ENCODE assay signal across 23 cellular contexts in the genomic region with DNA sequence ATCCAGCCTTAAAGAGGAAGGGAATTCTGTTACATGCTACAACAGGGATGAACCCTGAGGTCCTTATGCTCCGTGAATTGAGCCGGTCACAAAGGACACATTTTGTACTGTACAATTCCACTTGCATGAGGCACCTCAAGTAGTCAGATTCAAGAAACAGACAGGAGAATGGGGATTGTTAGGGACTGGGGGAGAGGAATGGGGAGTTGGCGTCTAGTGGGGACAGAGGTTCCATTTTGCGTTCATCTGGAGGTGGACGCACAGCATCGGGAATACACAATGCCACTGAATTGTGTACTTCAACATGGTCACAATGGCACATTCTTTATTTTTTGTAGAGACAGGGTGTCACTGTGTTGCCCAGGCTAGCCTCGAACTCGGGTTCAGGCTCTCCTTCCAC. TPM values are rescaled to one million over a fixed set of nuclear protein-coding genes. Genes with fewer than 3 reads are reported as not detected.
DNase-seq lines count a peak whose midpoint lies in the region; ATAC-seq, FAIRE-seq and TF ChIP-seq lines count a peak whose summit lies in the region.
"Had no signal": no experiment of that assay in that cellular context is flagged by ENCODE, and none has a peak within 500 bp of the region (broad histone marks: within the 10 kb centered on the region; RNA-seq: fewer than 3 reads in every experiment).

No MANE protein-coding gene starts in this region.

- H3K4me3 Mint-ChIP-seq in activated naive CD4-positive, alpha-beta T cell treated with anti-CD3 and anti-CD28 coated beads, Interleukin-2, amount 10 ng/mL, durations not matched to agents 7 days and 5 days, result no peak overlapping the region
- H3K4me3 Mint-ChIP-seq in activated naive CD4-positive, alpha-beta T cell treated with anti-CD3 and anti-CD28 coated beads for 36 hours, result no peak overlapping the region
- H3K4me3 Mint-ChIP-seq in WTC11 (no peak overlapping the region), chondrocyte (ENCODE audit: unreplicated experiment) (no peak overlapping the region)
- H3K4me3 Mint-ChIP-seq: B cell; CD4-positive, CD25-positive, alpha-beta regulatory T cell; CD8-positive, alpha-beta T cell had no signal

- H3K4me1 Mint-ChIP-seq in activated naive CD4-positive, alpha-beta T cell treated with anti-CD3 and anti-CD28 coated beads, Interleukin-2, amount 10 ng/mL, durations not matched to agents 7 days and 5 days, result peaks cover 6% of the 10 kb centered on the region
- H3K4me1 Mint-ChIP-seq in activated naive CD4-positive, alpha-beta T cell treated with anti-CD3 and anti-CD28 coated beads for 36 hours (ENCODE audit: low read depth), result peaks cover 5% of the 10 kb centered on the region
- no peaks in the 10 kb centered on the region for H3K4me1 Mint-ChIP-seq in WTC11
- H3K4me1 Mint-ChIP-seq in chondrocyte (ENCODE audit: low read depth), result no peaks in the 10 kb centered on the region

- intact Hi-C loops in activated naive CD4-positive, alpha-beta T cell treated with anti-CD3 and anti-CD28 coated beads for 36 hours (cut with micrococcal nuclease), result no loop called here

- H3K27ac Mint-ChIP-seq in activated naive CD4-positive, alpha-beta T cell treated with anti-CD3 and anti-CD28 coated beads, Interleukin-2, amount 10 ng/mL, durations not matched to agents 7 days and 5 days, result no peak overlapping the region
- no peak overlapping the region for H3K27ac Mint-ChIP-seq in activated naive CD4-positive, alpha-beta T cell treated with anti-CD3 and anti-CD28 coated beads for 36 hours
- H3K27ac Mint-ChIP-seq in WTC11, result no peak overlapping the region
- H3K27ac Mint-ChIP-seq in chondrocyte (ENCODE audit: unreplicated experiment), result no peak overlapping the region
- H3K27ac Mint-ChIP-seq: B cell; CD4-positive, CD25-positive, alpha-beta regulatory T cell; CD8-positive, alpha-beta T cell had no signal

- CTCF ChIA-PET in activated naive CD4-positive, alpha-beta T cell treated with anti-CD3 and anti-CD28 coated beads, Interleukin-2, amount 10 ng/mL, durations not matched to agents 7 days and 5 days (lab: Charles Lee), result no interaction called here
- CTCF ChIA-PET in activated naive CD4-positive, alpha-beta T cell treated with anti-CD3 and anti-CD28 coated beads for 36 hours (lab: Charles Lee), result no interaction called here
- CTCF ChIA-PET in WTC11 (lab: Charles Lee), result no interaction called here

- peak; percentile 1 for DNase-seq in activated naive CD4-positive, alpha-beta T cell treated with anti-CD3 and anti-CD28 coated beads, Interleukin-2, amount 10 ng/mL, durations not matched to agents 7 days and 5 days
- DNase-seq in activated naive CD4-positive, alpha-beta T cell treated with anti-CD3 and anti-CD28 coated beads for 36 hours, result no peak
- DNase-seq in WTC11 (ENCODE audit: low spot score), result peak; percentile 1
- peak; percentile 5 for DNase-seq in chondrocyte (ENCODE audit: low spot score)
- no peak for DNase-seq in urothelium cell line (ENCODE audit: low spot score)
- DNase-seq in NCI-H69 (lab: John Stamatoyannopoulos, UW), result no peak
- no peak for DNase-seq in left lobe of liver (ENCODE audit: low spot score)
- DNase-seq: CD4-positive, CD25-positive, alpha-beta regulatory T cell; CD8-positive, alpha-beta T cell; DMS 273 treated with DMSO at 0.1 percent for 48 hours; DMS79; EL; GDM1; GM23248; H7; HCEC 1CT had no signal

- H3K9me3 Mint-ChIP-seq in activated naive CD4-positive, alpha-beta T cell treated with anti-CD3 and anti-CD28 coated beads, Interleukin-2, amount 10 ng/mL, durations not matched to agents 7 days and 5 days, result no peaks in the 10 kb centered on the region
- no peaks in the 10 kb centered on the region for H3K9me3 Mint-ChIP-seq in activated naive CD4-positive, alpha-beta T cell treated with anti-CD3 and anti-CD28 coated beads for 36 hours
- H3K9me3 Mint-ChIP-seq in WTC11 (no peaks in the 10 kb centered on the region), chondrocyte (ENCODE audit: low read depth) (no peaks in the 10 kb centered on the region)
- H3K9me3 Mint-ChIP-seq: CD8-positive, alpha-beta T cell had no signal

- POLR2A ChIA-PET in WTC11 (lab: Charles Lee), result no interaction called here

- peak; percentile 52 for FAIRE-seq in urothelium cell line (lab: Jason Lieb, UNC)
- FAIRE-seq: A204.1, D721Med, GM12878, GM19239, H1 had no signal

- no peak for TF ChIP-seq CTCF in WTC11 (IDR thresholded peaks at IDR 0.05)
- no peak for TF ChIP-seq CTCF in chondrocyte (IDR thresholded peaks at IDR 0.05)

- H3K36me3 Mint-ChIP-seq in activated naive CD4-positive, alpha-beta T cell treated with anti-CD3 and anti-CD28 coated beads, Interleukin-2, amount 10 ng/mL, durations not matched to agents 7 days and 5 days, result no peaks in the 10 kb centered on the region
- H3K36me3 Mint-ChIP-seq in activated naive CD4-positive, alpha-beta T cell treated with anti-CD3 and anti-CD28 coated beads for 36 hours (ENCODE audit: low read depth), result no peaks in the 10 kb centered on the region
- H3K36me3 Mint-ChIP-seq in WTC11 (no peaks in the 10 kb centered on the region), chondrocyte (ENCODE audit: low read depth) (no peaks in the 10 kb centered on the region)
- H3K36me3 Mint-ChIP-seq: CD4-positive, CD25-positive, alpha-beta regulatory T cell; CD8-positive, alpha-beta T cell had no signal

- H3K27me3 Mint-ChIP-seq in activated naive CD4-positive, alpha-beta T cell treated with anti-CD3 and anti-CD28 coated beads, Interleukin-2, amount 10 ng/mL, durations not matched to agents 7 days and 5 days, result peaks cover 79% of the 10 kb centered on the region
- peaks cover 35% of the 10 kb centered on the region for H3K27me3 Mint-ChIP-seq in activated naive CD4-positive, alpha-beta T cell treated with anti-CD3 and anti-CD28 coated beads for 36 hours (ENCODE audit: low read depth)
- H3K27me3 Mint-ChIP-seq in WTC11 (ENCODE audit: low read depth), result peaks cover 35% of the 10 kb centered on the region
- peaks cover 25% of the 10 kb centered on the region for H3K27me3 Mint-ChIP-seq in chondrocyte (ENCODE audit: low read depth)

- ATAC-seq in WTC11, result no peak
- ATAC-seq in HG02588 (IDR thresholded peaks at IDR 0.05; ENCODE audit: unreplicated experiment), result no peak
- no peak for ATAC-seq in left lobe of liver
- ATAC-seq: CD8-positive, alpha-beta T cell; GM12878 had no signal

TF ChIP-seq in WTC11, 78 proteins besides CTCF, POLR2A, EP300 and RAD21 (continues in another document):
- TF ChIP-seq ZNF121 (CRISPR knock-in tag; IDR thresholded peaks at IDR 0.05), result no peak
- TF ChIP-seq PRRX2 (CRISPR knock-in tag; IDR thresholded peaks at IDR 0.05), result no peak
- TF ChIP-seq CREM (CRISPR knock-in tag; IDR thresholded peaks at IDR 0.05), result no peak
- TF ChIP-seq FOXP4 (CRISPR knock-in tag; IDR thresholded peaks at IDR 0.05), result no peak
- no peak for TF ChIP-seq ATF1 (CRISPR knock-in tag; IDR thresholded peaks at IDR 0.05)
- TF ChIP-seq, protein P1, sequence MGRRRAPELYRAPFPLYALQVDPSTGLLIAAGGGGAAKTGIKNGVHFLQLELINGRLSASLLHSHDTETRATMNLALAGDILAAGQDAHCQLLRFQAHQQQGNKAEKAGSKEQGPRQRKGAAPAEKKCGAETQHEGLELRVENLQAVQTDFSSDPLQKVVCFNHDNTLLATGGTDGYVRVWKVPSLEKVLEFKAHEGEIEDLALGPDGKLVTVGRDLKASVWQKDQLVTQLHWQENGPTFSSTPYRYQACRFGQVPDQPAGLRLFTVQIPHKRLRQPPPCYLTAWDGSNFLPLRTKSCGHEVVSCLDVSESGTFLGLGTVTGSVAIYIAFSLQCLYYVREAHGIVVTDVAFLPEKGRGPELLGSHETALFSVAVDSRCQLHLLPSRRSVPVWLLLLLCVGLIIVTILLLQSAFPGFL (CRISPR knock-in tag; IDR thresholded peaks at IDR 0.05; ENCODE audit: borderline replicate concordance), result no peak
- no peak for TF ChIP-seq HMGA2 (CRISPR knock-in tag; IDR thresholded peaks at IDR 0.05)
- TF ChIP-seq, protein P2, sequence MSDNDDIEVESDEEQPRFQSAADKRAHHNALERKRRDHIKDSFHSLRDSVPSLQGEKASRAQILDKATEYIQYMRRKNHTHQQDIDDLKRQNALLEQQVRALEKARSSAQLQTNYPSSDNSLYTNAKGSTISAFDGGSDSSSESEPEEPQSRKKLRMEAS (CRISPR knock-in tag; IDR thresholded peaks at IDR 0.05), result no peak

RNA-seq across cellular contexts. Expression of gene TBX1, which starts 14.1 kb away (rescaled TPM):
- not detected for total RNA-seq in activated naive CD4-positive, alpha-beta T cell treated with anti-CD3 and anti-CD28 coated beads for 36 hours
- 7.9 to 12.8 TPM (median 9.3 TPM) in 3 replicates for total RNA-seq in WTC11 (2021)
- 0.28 to 20.8 TPM in 2 of 3 replicates, not detected in the other for total RNA-seq in chondrocyte
- 0.40 TPM for total RNA-seq in left lobe of liver
- total RNA-seq: B cell; CD4-positive, CD25-positive, alpha-beta regulatory T cell; CD8-positive, alpha-beta T cell; GM12878 had no signal

RNA-seq across cellular contexts. Expression of gene GP1BB, which starts 51.3 kb away (rescaled TPM):
- not detected for total RNA-seq in activated naive CD4-positive, alpha-beta T cell treated with anti-CD3 and anti-CD28 coated beads for 36 hours
- total RNA-seq in WTC11 (2021) (1.4 to 4.3 TPM (median 3.3 TPM) in 3 replicates), chondrocyte (36.4 to 63.4 TPM (median 56.0 TPM) in 3 replicates), left lobe of liver (0.75 TPM)
- total RNA-seq: B cell, H1 had no signal

Comparison
In these comparisons a context has a peak if more than half of its experiments do, and no peak if none do; other contexts are left out.
1. DNase-seq: peak in activated naive CD4-positive, alpha-beta T cell treated with anti-CD3 and anti-CD28 coated beads, Interleukin-2, amount 10 ng/mL, durations not matched to agents 7 days and 5 days (single experiment), WTC11 (single experiment) and chondrocyte (single experiment); none in activated naive CD4-positive, alpha-beta T cell treated with anti-CD3 and anti-CD28 coated beads for 36 hours (single experiment), urothelium cell line (single experiment), NCI-H69 (single experiment) and left lobe of liver (single experiment).